8 cellular contexts compared by ENCODE assay signal in genomic region chr18:267688-268552, GRCh38. TPM values are rescaled to one million over a fixed set of nuclear protein-coding genes. Genes with fewer than 3 reads are reported as not detected.
DNase-seq lines count a peak whose midpoint lies in the region; ATAC-seq and TF ChIP-seq lines count a peak whose summit lies in the region.

TSS of gene THOC1 (minus strand) at chr18:268047. CDS start at chr18:268019, 28 bp downstream.

- peak within 1 kb of the TSS; percentile 77 for H3K9ac ChIP-seq in rectal smooth muscle tissue (ENCODE audit: low read length)

- peak within 1 kb of the TSS; percentile 88 for H3K27ac ChIP-seq in rectal smooth muscle tissue (ENCODE audit: low read depth, low read length)
- H3K27ac ChIP-seq in vagina, result peak within 1 kb of the TSS; percentile 71

- H3K36me3 ChIP-seq in rectal smooth muscle tissue (ENCODE audit: control insufficient read depth, insufficient read depth, low read length) (peaks cover 2% of the 10 kb centered on the region), vagina (peaks cover 0 to 16% of the 10 kb centered on the region in 2 donors)

- ATAC-seq in GM18511 (IDR thresholded peaks at IDR 0.05; ENCODE audit: unreplicated experiment) (peak; percentile 93), HG02981 (IDR thresholded peaks at IDR 0.05; ENCODE audit: unreplicated experiment) (peak; percentile 89)

- TF ChIP-seq CTCF in astrocyte of the cerebellum (IDR thresholded peaks at IDR 0.05; ENCODE audit: low read depth, low read length, missing control alignments) (no peak), vagina (IDR thresholded peaks at IDR 0.05) (no peak)

- H3K4me1 ChIP-seq in rectal smooth muscle tissue (ENCODE audit: control insufficient read depth, insufficient read depth, low read length) (peaks cover 4% of the 10 kb centered on the region), vagina (peaks cover 26% of the 10 kb centered on the region)

- peak; percentile 79 to 94 for DNase-seq in NCI-H2081 (lab: John Stamatoyannopoulos, UW)
- DNase-seq in T-helper 9 cell, result peak; percentile 91
- DNase-seq in astrocyte of the cerebellum (ENCODE audit: low read depth), result peak; percentile 73
- peak; percentile 87 for DNase-seq in hepatic stellate cell (ENCODE audit: low spot score)
- DNase-seq in vagina (ENCODE audit: extremely low spot score in 2 of 2), result peak in 1 of 2 donors; percentile 89

- H3K9me3 ChIP-seq in vagina, result no peaks in the 10 kb centered on the region

- peak in 1 of 2 donors; percentile 46 for TF ChIP-seq POLR2A in vagina (IDR thresholded peaks at IDR 0.05)

- H3K4me3 ChIP-seq in astrocyte of the cerebellum (ENCODE audit: low read depth, low read length) (peak within 1 kb of the TSS; percentile 70), rectal smooth muscle tissue (ENCODE audit: low read length) (peak within 1 kb of the TSS; percentile 91), vagina (peak within 1 kb of the TSS; percentile 81 to 95)

- intact Hi-C loops in vagina (cut with DNase I), result no loop called here

- in situ Hi-C loops in astrocyte of the cerebellum (cut with HindIII; ENCODE audit: low sequenced_read_pairs), result no loop called here

- no peaks in the 10 kb centered on the region for H3K27me3 ChIP-seq in rectal smooth muscle tissue (ENCODE audit: control insufficient read depth, insufficient read depth, low read length)
- H3K27me3 ChIP-seq in vagina, result no peaks in the 10 kb centered on the region

RNA-seq across cellular contexts. Expression of gene THOC1, which starts in this region (rescaled TPM):
- total RNA-seq in vagina, result 47.9 TPM
